22 cellular contexts compared by ENCODE assay signal in the genomic region with DNA sequence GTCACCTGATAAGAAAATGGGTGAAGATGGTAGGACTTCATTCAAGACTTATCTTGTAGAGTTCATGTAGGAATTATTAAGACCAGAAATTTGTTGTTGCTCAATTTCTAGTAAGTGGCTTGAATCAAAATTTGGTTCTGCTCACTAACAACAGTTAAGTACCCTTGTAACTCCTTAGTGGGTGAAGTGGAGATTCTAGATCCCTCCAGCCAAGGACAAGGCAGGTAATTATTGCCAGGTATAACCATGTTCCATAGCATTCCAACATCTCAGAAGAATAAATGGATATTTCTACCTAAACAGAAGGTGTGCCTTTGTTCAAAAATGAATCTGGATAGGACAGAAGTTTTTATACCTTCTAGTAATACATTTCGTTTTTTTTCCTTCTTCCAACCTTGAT.
"Had no signal": no experiment of that assay in that cellular context is flagged by ENCODE, and none has a peak within 500 bp of the region (broad histone marks: within the 10 kb centered on the region; RNA-seq: fewer than 3 reads in every experiment).

No MANE protein-coding gene starts in this region.

- H3K36me3 ChIP-seq: gastrocnemius medialis, neural progenitor cell, sigmoid colon, spleen, thoracic aorta, transverse colon, vagina had no signal

- H3K4me3 ChIP-seq: gastrocnemius medialis, neural progenitor cell, sigmoid colon, skin epidermis, spleen, thoracic aorta, transverse colon, vagina had no signal

- H3K27me3 ChIP-seq: gastrocnemius medialis, neural progenitor cell, sigmoid colon, spleen, transverse colon, vagina had no signal

- H3K27ac ChIP-seq: neural progenitor cell, parathyroid adenoma, thoracic aorta, vagina had no signal

- H3K4me1 Mint-ChIP-seq: naive thymus-derived CD4-positive, alpha-beta T cell; stimulated activated naive B cell treated with anti-CD40 and anti-IgM and Interleukin-4, amounts not matched to agents 10 μg/mL and 1 μg/mL and 100 μg/mL, for 72 hours had no signal

- H3K36me3 Mint-ChIP-seq: naive thymus-derived CD4-positive, alpha-beta T cell; neural progenitor cell; stimulated activated naive B cell treated with anti-CD40 and anti-IgM and Interleukin-4, amounts not matched to agents 10 μg/mL and 1 μg/mL and 100 μg/mL, for 72 hours had no signal

- H3K4me3 Mint-ChIP-seq: effector memory CD8-positive, alpha-beta T cell; naive thymus-derived CD4-positive, alpha-beta T cell; nephron; neural progenitor cell; stimulated activated naive B cell treated with anti-CD40 and anti-IgM and Interleukin-4, amounts not matched to agents 10 μg/mL and 1 μg/mL and 100 μg/mL, for 72 hours; stimulated activated naive CD8-positive, alpha-beta T cell treated with anti-CD3 and anti-CD28 coated beads, Interleukin-15, Interleukin-2, amounts not matched to agents 100 ng/mL and 50 ng/mL, for 24 hours had no signal

- H3K79me2 ChIP-seq: parathyroid adenoma had no signal

- H3K9ac ChIP-seq: neural progenitor cell, parathyroid adenoma had no signal

- H3K4me2 ChIP-seq: neural progenitor cell had no signal

- H3K9me3 ChIP-seq: gastrocnemius medialis, sigmoid colon, spleen, thoracic aorta, transverse colon, vagina had no signal

- H3K27ac Mint-ChIP-seq: effector memory CD8-positive, alpha-beta T cell; naive thymus-derived CD4-positive, alpha-beta T cell; neural progenitor cell; progenitor cell of endocrine pancreas; stimulated activated naive B cell treated with anti-CD40 and anti-IgM and Interleukin-4, amounts not matched to agents 10 μg/mL and 1 μg/mL and 100 μg/mL, for 72 hours; stimulated activated naive CD8-positive, alpha-beta T cell treated with anti-CD3 and anti-CD28 coated beads, Interleukin-15, Interleukin-2, amounts not matched to agents 100 ng/mL and 50 ng/mL, for 24 hours had no signal

- H2AFZ ChIP-seq: neural progenitor cell, parathyroid adenoma had no signal

- DNase-seq: cortex of kidney; effector memory CD8-positive, alpha-beta T cell; erythroblast; gastrocnemius medialis; head of caudate nucleus; mesendoderm; midbrain; naive thymus-derived CD4-positive, alpha-beta T cell; right cardiac atrium; sigmoid colon; spleen; stimulated activated CD4-positive, alpha-beta T cell treated with anti-CD3 and anti-CD28 coated beads, Interleukin-4, amount 100 ng/mL, for 4 hours; stimulated activated naive B cell treated with anti-CD40 and anti-IgM and Interleukin-4, amounts not matched to agents 10 μg/mL and 1 μg/mL and 100 μg/mL, for 72 hours; transverse colon had no signal

- H3K4me1 ChIP-seq: neural progenitor cell, parathyroid adenoma, spleen, transverse colon, vagina had no signal

- H3K9me3 Mint-ChIP-seq: effector memory CD8-positive, alpha-beta T cell; nephron; neural progenitor cell; stimulated activated naive B cell treated with anti-CD40 and anti-IgM and Interleukin-4, amounts not matched to agents 10 μg/mL and 1 μg/mL and 100 μg/mL, for 72 hours; stimulated activated naive CD8-positive, alpha-beta T cell treated with anti-CD3 and anti-CD28 coated beads, Interleukin-15, Interleukin-2, amounts not matched to agents 100 ng/mL and 50 ng/mL, for 24 hours had no signal

- ATAC-seq: effector memory CD8-positive, alpha-beta T cell; gastrocnemius medialis; naive thymus-derived CD4-positive, alpha-beta T cell; right cardiac atrium; stimulated activated naive B cell treated with anti-CD40 and anti-IgM and Interleukin-4, amounts not matched to agents 10 μg/mL and 1 μg/mL and 100 μg/mL, for 72 hours had no signal
